ENCODE assay signal across 11 cellular contexts in the genomic region with DNA sequence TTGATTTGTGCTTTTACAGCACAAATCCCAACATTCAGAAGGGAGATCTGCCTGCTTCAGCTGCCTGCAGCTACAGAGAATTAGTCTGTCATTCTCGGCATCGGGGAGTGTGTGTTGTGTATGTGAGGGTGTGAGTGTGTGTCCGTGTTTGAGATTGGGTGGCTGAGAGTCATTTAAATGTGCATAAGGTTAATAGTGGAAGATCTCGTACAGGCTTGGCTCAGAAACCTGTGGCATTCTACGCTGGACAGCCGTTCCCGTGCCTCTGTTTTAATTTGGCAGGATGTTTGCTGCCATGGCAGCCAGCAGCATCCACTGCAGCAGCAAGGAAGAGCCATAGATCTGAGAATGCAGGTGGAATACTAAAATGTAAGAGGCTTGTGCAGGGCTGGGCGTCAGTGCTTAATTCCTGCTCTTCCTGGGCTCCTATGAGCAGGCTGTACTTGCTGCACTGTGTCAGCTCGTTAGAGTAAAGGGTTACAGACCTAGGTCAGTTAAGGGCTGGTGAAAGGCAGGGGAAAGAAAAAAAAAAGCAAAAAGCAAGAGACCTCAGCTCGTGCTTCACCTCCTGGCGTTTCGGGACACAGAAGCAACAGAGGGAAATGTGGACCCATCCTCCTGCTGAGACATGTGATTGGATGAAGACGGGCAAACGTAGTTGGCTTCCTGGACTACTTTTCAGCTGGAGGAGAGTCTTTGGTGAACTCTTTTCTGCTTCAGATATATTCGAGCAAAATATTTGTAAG.
DNase-seq lines count a peak whose midpoint lies in the region; ATAC-seq and TF ChIP-seq lines count a peak whose summit lies in the region.
"Had no signal": no experiment of that assay in that cellular context is flagged by ENCODE, and none has a peak within 500 bp of the region (broad histone marks: within the 10 kb centered on the region; RNA-seq: fewer than 3 reads in every experiment).

No MANE protein-coding gene starts in this region.

- H3K9me3 ChIP-seq in AG04450 (ENCODE audit: control insufficient read depth, insufficient read depth, low read length): no peaks in the 10 kb centered on the region
- no peaks in the 10 kb centered on the region for H3K9me3 ChIP-seq in mesenchymal stem cell (ENCODE audit: control insufficient read depth, low read length)
- no peaks in the 10 kb centered on the region for H3K9me3 ChIP-seq in suprapubic skin
- H3K9me3 ChIP-seq: esophagus muscularis mucosa had no signal

- H3K27me3 ChIP-seq in AG04450 (ENCODE audit: control insufficient read depth, insufficient read depth, low read length): no peaks in the 10 kb centered on the region
- H3K27me3 ChIP-seq in mesenchymal stem cell (ENCODE audit: control insufficient read depth in 1 of 2, insufficient read depth in 1 of 2, low read length in 2 of 2): no peaks in the 10 kb centered on the region
- no peaks in the 10 kb centered on the region for H3K27me3 ChIP-seq in suprapubic skin
- H3K27me3 ChIP-seq: esophagus muscularis mucosa had no signal

- peaks cover 5% of the 10 kb centered on the region for H3K79me1 ChIP-seq in mesenchymal stem cell (replicated peaks; ENCODE audit: low read length, poor library complexity, severe bottlenecking)

- no peak for DNase-seq in AG04450 (ENCODE audit: low read depth, low spot score)
- DNase-seq in NCI-H2227 treated with DMSO at 0.1 percent for 48 hours (lab: John Stamatoyannopoulos, UW): peak; percentile 84
- peak; percentile 13 for DNase-seq in dermis blood vessel endothelial cell
- no peak for DNase-seq in mesenchymal stem cell
- DNase-seq in DMS53 treated with DMSO at 0.1 percent for 48 hours (lab: John Stamatoyannopoulos, UW; ENCODE audit: unreplicated experiment): no peak
- DNase-seq in suprapubic skin (ENCODE audit: low spot score in 2 of 2): no peak
- DNase-seq: AML-193, WERI-Rb-1 had no signal

- no peaks in the 10 kb centered on the region for H3K4me1 ChIP-seq in mesenchymal stem cell (ENCODE audit: control insufficient read depth, insufficient read depth, low read depth, low read length)
- no peaks in the 10 kb centered on the region for H3K4me1 ChIP-seq in suprapubic skin

- TF ChIP-seq CTCF in AG04450 (IDR thresholded peaks at IDR 0.05; ENCODE audit: low read depth, low read length): no peak
- TF ChIP-seq CTCF in suprapubic skin (IDR thresholded peaks at IDR 0.05): no peak

- no peak overlapping the region for H3K4me2 ChIP-seq in mesenchymal stem cell (ENCODE audit: low read length, poor library complexity, severe bottlenecking)

- no peak overlapping the region for H2BK12ac ChIP-seq in mesenchymal stem cell (ENCODE audit: low read length in 2 of 2)

- POLR2A ChIA-PET in AG04450 (lab: Yijun Ruan, JAX): no interaction called here

- H4K91ac ChIP-seq in mesenchymal stem cell (ENCODE audit: low read length): no peak overlapping the region

- H2AK5ac ChIP-seq in mesenchymal stem cell (ENCODE audit: low read length, severe bottlenecking): no peak overlapping the region

- H3K27ac ChIP-seq in AG04450 (ENCODE audit: low read depth, low read length) (no peak overlapping the region), mesenchymal stem cell (ENCODE audit: low read length, poor library complexity, severe bottlenecking) (no peak overlapping the region), suprapubic skin (no peak overlapping the region)
- H3K27ac ChIP-seq: esophagus muscularis mucosa, WERI-Rb-1 had no signal

- no peak overlapping the region for H2AFZ ChIP-seq in mesenchymal stem cell (ENCODE audit: low read depth, low read length)

- H3K36me3 ChIP-seq in mesenchymal stem cell (ENCODE audit: control insufficient read depth in 1 of 2, insufficient read depth in 2 of 2, low read depth in 1 of 2, low read length in 2 of 2): peaks cover 4 to 13% of the 10 kb centered on the region in 2 experiments
- no peaks in the 10 kb centered on the region for H3K36me3 ChIP-seq in suprapubic skin
- H3K36me3 ChIP-seq: esophagus muscularis mucosa, WERI-Rb-1 had no signal

- no peak overlapping the region for H2BK15ac ChIP-seq in mesenchymal stem cell (ENCODE audit: low read depth, poor library complexity, severe bottlenecking)

- H3K4me3 ChIP-seq in AG04450 (ENCODE audit: low read depth, low read length): peak overlapping the region; percentile 18
- peak overlapping the region in 1 of 2 experiments; percentile 69 for H3K4me3 ChIP-seq in mesenchymal stem cell (ENCODE audit: insufficient read depth in 1 of 2, low read depth in 1 of 2, low read length in 2 of 2)
- H3K4me3 ChIP-seq in suprapubic skin: no peak overlapping the region

- H4K8ac ChIP-seq in mesenchymal stem cell (ENCODE audit: low read length): peak overlapping the region; percentile 3

- 90% methylated on average over 14 of the region's 15 CpGs for WGBS in mesenchymal stem cell
- 57% methylated on average over 15 of the region's 15 CpGs for WGBS in suprapubic skin

- TF ChIP-seq EP300 in suprapubic skin (IDR thresholded peaks at IDR 0.05): no peak

- no peak overlapping the region for H3K18ac ChIP-seq in mesenchymal stem cell (ENCODE audit: low read depth in 1 of 2, low read length in 2 of 2)

- H3K23ac ChIP-seq in mesenchymal stem cell (ENCODE audit: low read length in 2 of 2): no peak overlapping the region

- H2BK120ac ChIP-seq in mesenchymal stem cell (ENCODE audit: low read depth, low read length): no peak overlapping the region

- H3K9ac ChIP-seq in mesenchymal stem cell (ENCODE audit: low read length): peak overlapping the region; percentile 76

- CTCF ChIA-PET in AG04450 (lab: Charles Lee): no interaction called here

- no peak overlapping the region for H3K14ac ChIP-seq in mesenchymal stem cell (ENCODE audit: low read length in 2 of 2)

- H2BK5ac ChIP-seq in mesenchymal stem cell (ENCODE audit: low read depth, low read length, poor library complexity, severe bottlenecking): no peak overlapping the region

- ATAC-seq in GM21825 (IDR thresholded peaks at IDR 0.05; ENCODE audit: unreplicated experiment) (no peak), GM18907 (IDR thresholded peaks at IDR 0.05; ENCODE audit: unreplicated experiment) (no peak)

- no peak for TF ChIP-seq POLR2A in suprapubic skin (IDR thresholded peaks at IDR 0.05)

- no peak overlapping the region for H3K4ac ChIP-seq in mesenchymal stem cell (ENCODE audit: low read depth in 1 of 2, low read length in 2 of 2)

Comparison
In these comparisons a context has a peak if more than half of its experiments do, and no peak if none do; other contexts are left out.
1. DNase-seq: peak in NCI-H2227 treated with DMSO at 0.1 percent for 48 hours (single experiment) and dermis blood vessel endothelial cell (single experiment); none in AG04450 (single experiment), mesenchymal stem cell (single experiment), DMS53 treated with DMSO at 0.1 percent for 48 hours (single experiment) and suprapubic skin (0 of 2).